In the genomic region with DNA sequence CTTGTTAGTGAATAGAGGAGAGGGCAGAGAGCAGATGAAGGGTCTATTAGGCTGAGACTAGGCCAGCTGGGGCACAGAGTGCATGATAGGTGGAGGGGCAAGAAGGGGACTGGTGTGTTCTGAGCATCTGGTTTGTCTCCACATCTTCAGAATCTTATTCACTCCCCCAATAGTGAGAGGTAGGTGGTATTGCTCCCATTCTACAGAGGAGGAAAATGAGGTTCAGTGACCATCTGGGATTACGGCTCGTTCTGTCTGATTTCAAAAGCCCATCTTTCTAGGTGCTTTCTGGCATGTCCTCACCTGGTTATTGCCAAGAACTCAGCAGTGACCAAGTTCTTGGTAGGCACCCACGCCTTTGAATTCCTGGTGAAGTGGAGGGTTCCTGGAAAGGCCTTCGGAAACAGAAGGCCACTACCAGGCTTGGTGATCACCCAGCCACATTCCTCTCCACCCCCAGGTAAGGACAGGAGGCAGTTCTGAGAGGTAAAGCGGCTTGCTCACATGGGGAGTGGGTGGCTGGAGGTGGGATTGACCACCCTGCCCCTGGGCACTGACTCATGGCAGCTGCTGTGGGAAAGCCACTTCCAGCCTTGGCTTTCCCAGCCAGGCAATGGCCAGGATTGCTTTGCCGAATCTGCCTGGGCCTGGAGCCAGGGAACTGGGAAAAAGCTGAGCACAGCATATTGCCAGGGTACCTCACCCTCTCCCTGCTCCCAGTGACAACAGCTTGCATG, we compare ENCODE assay signal across 1 cellular context.
TF ChIP-seq lines count a peak whose summit lies in the region.

No MANE protein-coding gene starts in this region.

TF ChIP-seq in HEK293, 187 proteins besides CTCF, POLR2A, EP300 and RAD21 (continued from another document):
- TF ChIP-seq, protein P1, sequence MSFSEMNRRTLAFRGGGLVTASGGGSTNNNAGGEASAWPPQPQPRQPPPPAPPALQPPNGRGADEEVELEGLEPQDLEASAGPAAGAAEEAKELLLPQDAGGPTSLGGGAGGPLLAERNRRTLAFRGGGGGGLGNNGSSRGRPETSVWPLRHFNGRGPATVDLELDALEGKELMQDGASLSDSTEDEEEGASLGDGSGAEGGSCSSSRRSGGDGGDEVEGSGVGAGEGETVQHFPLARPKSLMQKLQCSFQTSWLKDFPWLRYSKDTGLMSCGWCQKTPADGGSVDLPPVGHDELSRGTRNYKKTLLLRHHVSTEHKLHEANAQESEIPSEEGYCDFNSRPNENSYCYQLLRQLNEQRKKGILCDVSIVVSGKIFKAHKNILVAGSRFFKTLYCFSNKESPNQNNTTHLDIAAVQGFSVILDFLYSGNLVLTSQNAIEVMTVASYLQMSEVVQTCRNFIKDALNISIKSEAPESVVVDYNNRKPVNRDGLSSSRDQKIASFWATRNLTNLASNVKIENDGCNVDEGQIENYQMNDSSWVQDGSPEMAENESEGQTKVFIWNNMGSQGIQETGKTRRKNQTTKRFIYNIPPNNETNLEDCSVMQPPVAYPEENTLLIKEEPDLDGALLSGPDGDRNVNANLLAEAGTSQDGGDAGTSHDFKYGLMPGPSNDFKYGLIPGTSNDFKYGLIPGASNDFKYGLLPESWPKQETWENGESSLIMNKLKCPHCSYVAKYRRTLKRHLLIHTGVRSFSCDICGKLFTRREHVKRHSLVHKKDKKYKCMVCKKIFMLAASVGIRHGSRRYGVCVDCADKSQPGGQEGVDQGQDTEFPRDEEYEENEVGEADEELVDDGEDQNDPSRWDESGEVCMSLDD (tag by site-specific recombination; IDR thresholded peaks at IDR 0.05): no peak
TF ChIP-seq in HEK293: peak in this region for 2.
